ENCODE assay signal across 13 cellular contexts in genomic region chr20:3123542-3123941, GRCh38. TPM values are rescaled to one million over a fixed set of nuclear protein-coding genes. Genes with fewer than 3 reads are reported as not detected.
DNase-seq lines count a peak whose midpoint lies in the region; ATAC-seq and TF ChIP-seq lines count a peak whose summit lies in the region.
"Had no signal": no experiment of that assay in that cellular context is flagged by ENCODE, and none has a peak within 500 bp of the region (broad histone marks: within the 10 kb centered on the region; RNA-seq: fewer than 3 reads in every experiment).

No MANE protein-coding gene starts in this region.

- no peaks in the 10 kb centered on the region for H3K36me3 ChIP-seq in CD8-positive, alpha-beta memory T cell (ENCODE audit: insufficient read depth, low read length)
- peaks cover 5 to 48% (median 28%) of the 10 kb centered on the region in 3 donors for H3K36me3 ChIP-seq in tibial artery

- TF ChIP-seq CTCF in tibial artery (IDR thresholded peaks at IDR 0.05), result no peak

- peak overlapping the region in 7 of 8 donors; percentile 22 to 92 (median 78) for H3K27ac Mint-ChIP-seq in CD8-positive, alpha-beta memory T cell
- H3K27ac Mint-ChIP-seq in activated T-helper 2 cell treated with anti-CD3 and anti-CD28 coated beads, Interferon-gamma antibody, Interleukin-2, Interleukin-4, amounts not matched to agents 10 μg/mL and 5 μg/mL and 100 μg/mL, durations not matched to agents 14 hours and 24 hours and 36 hours, result peak overlapping the region; percentile 76
- peak overlapping the region; percentile 93 to 100 (median 99) for H3K27ac Mint-ChIP-seq in naive thymus-derived CD8-positive, alpha-beta T cell

- H3K9me3 Mint-ChIP-seq in CD8-positive, alpha-beta memory T cell, result peaks cover 0 to 2% (median 0%) of the 10 kb centered on the region in 5 donors
- peaks cover 10% of the 10 kb centered on the region for H3K9me3 Mint-ChIP-seq in activated T-helper 2 cell treated with anti-CD3 and anti-CD28 coated beads, Interferon-gamma antibody, Interleukin-2, Interleukin-4, amounts not matched to agents 10 μg/mL and 5 μg/mL and 100 μg/mL, durations not matched to agents 14 hours and 24 hours and 36 hours
- H3K9me3 Mint-ChIP-seq in naive thymus-derived CD8-positive, alpha-beta T cell, result peaks cover 0 to 5% (median 2%) of the 10 kb centered on the region in 9 donors

- ATAC-seq in naive thymus-derived CD8-positive, alpha-beta T cell, result no peak

- DNase-seq in CD8-positive, alpha-beta memory T cell, result no peak
- DNase-seq in NCI-H1417 (lab: John Stamatoyannopoulos, UW), result peak in 2 of 3 experiments; percentile 50 to 86
- no peak for DNase-seq in activated T-helper 2 cell treated with anti-CD3 and anti-CD28 coated beads, Interferon-gamma antibody, Interleukin-2, Interleukin-4, amounts not matched to agents 10 μg/mL and 5 μg/mL and 100 μg/mL, durations not matched to agents 14 hours and 24 hours and 36 hours (ENCODE audit: low spot score)
- no peak for DNase-seq in naive thymus-derived CD8-positive, alpha-beta T cell
- no peak for DNase-seq in tibial artery
- no peak for DNase-seq in stimulated activated CD4-positive, alpha-beta T cell treated with anti-CD3 and anti-CD28 coated beads, Interleukin-4, amount 100 ng/mL, for 4 hours
- DNase-seq in NCI-H774 (lab: John Stamatoyannopoulos, UW), result no peak
- DNase-seq: NCI-H446 treated with DMSO at 0.1 percent for 48 hours, RPMI8226 had no signal

- H3K36me3 Mint-ChIP-seq in CD8-positive, alpha-beta memory T cell, result peaks cover 3 to 44% (median 17%) of the 10 kb centered on the region in 3 donors
- H3K36me3 Mint-ChIP-seq in activated T-helper 2 cell treated with anti-CD3 and anti-CD28 coated beads, Interferon-gamma antibody, Interleukin-2, Interleukin-4, amounts not matched to agents 10 μg/mL and 5 μg/mL and 100 μg/mL, durations not matched to agents 14 hours and 24 hours and 36 hours (ENCODE audit: low read depth), result peaks cover 49% of the 10 kb centered on the region
- H3K36me3 Mint-ChIP-seq in naive thymus-derived CD8-positive, alpha-beta T cell, result peaks cover 4 to 16% (median 11%) of the 10 kb centered on the region in 3 donors

- POLR2A ChIA-PET in CD8-positive, alpha-beta memory T cell (lab: Charles Lee), result no interaction called here
- POLR2A ChIA-PET in naive thymus-derived CD8-positive, alpha-beta T cell (lab: Charles Lee), result interaction anchor here (1.5 to 4.3 kb wide), 4 partner anchors 22 to 52 kb away, joined by 5 to 25 read pairs (median 5); partner anchors contain the start of gene OXT

- H3K9me3 ChIP-seq in CD8-positive, alpha-beta memory T cell (ENCODE audit: low read length), result no peaks in the 10 kb centered on the region
- H3K9me3 ChIP-seq in tibial artery, result no peaks in the 10 kb centered on the region

- peak overlapping the region in 1 of 7 donors; percentile 17 for H3K4me3 Mint-ChIP-seq in CD8-positive, alpha-beta memory T cell
- no peak overlapping the region for H3K4me3 Mint-ChIP-seq in activated T-helper 2 cell treated with anti-CD3 and anti-CD28 coated beads, Interferon-gamma antibody, Interleukin-2, Interleukin-4, amounts not matched to agents 10 μg/mL and 5 μg/mL and 100 μg/mL, durations not matched to agents 14 hours and 24 hours and 36 hours (ENCODE audit: low read depth)
- peak overlapping the region in 5 of 10 donors; percentile 4 to 88 (median 44) for H3K4me3 Mint-ChIP-seq in naive thymus-derived CD8-positive, alpha-beta T cell

- H3K27me3 Mint-ChIP-seq in CD8-positive, alpha-beta memory T cell, result no peaks in the 10 kb centered on the region
- no peaks in the 10 kb centered on the region for H3K27me3 Mint-ChIP-seq in activated T-helper 2 cell treated with anti-CD3 and anti-CD28 coated beads, Interferon-gamma antibody, Interleukin-2, Interleukin-4, amounts not matched to agents 10 μg/mL and 5 μg/mL and 100 μg/mL, durations not matched to agents 14 hours and 24 hours and 36 hours (ENCODE audit: low read depth)
- H3K27me3 Mint-ChIP-seq in naive thymus-derived CD8-positive, alpha-beta T cell, result no peaks in the 10 kb centered on the region

- peaks cover 34% of the 10 kb centered on the region for H3K4me1 ChIP-seq in CD8-positive, alpha-beta memory T cell (ENCODE audit: insufficient read depth, low read length)
- H3K4me1 ChIP-seq in tibial artery, result peaks cover 0 to under 1% (median 0%) of the 10 kb centered on the region in 4 donors

- H3K27ac ChIP-seq in CD8-positive, alpha-beta memory T cell (ENCODE audit: low read depth, low read length), result no peak overlapping the region
- no peak overlapping the region for H3K27ac ChIP-seq in tibial artery

- no peak overlapping the region for H3K4me3 ChIP-seq in CD8-positive, alpha-beta memory T cell (ENCODE audit: low read length)
- H3K4me3 ChIP-seq in tibial artery, result no peak overlapping the region

- intact Hi-C loops in activated T-helper 2 cell treated with anti-CD3 and anti-CD28 coated beads, Interferon-gamma antibody, Interleukin-2, Interleukin-4, amounts not matched to agents 10 μg/mL and 5 μg/mL and 100 μg/mL, durations not matched to agents 14 hours and 24 hours and 36 hours (cut with micrococcal nuclease), result loop anchor here (5.0 kb wide), 1 partner anchor 34 kb away; the partner anchor contains the start of genes FASTKD5 and UBOX5
- intact Hi-C loops in tibial artery (cut with DNase I; ENCODE audit: low total_unique reads), result no loop called here

- H3K27me3 ChIP-seq in CD8-positive, alpha-beta memory T cell (ENCODE audit: insufficient read depth, low read length, poor library complexity, severe bottlenecking), result no peaks in the 10 kb centered on the region
- no peaks in the 10 kb centered on the region for H3K27me3 ChIP-seq in tibial artery

- CTCF ChIA-PET in CD8-positive, alpha-beta memory T cell (lab: Charles Lee), result interaction anchor here (1.4 kb wide), 1 partner anchor 8 kb away, joined by 4 read pairs; no protein-coding TSS in a partner anchor

- H3K4me1 Mint-ChIP-seq in CD8-positive, alpha-beta memory T cell, result peaks cover 25 to 35% (median 35%) of the 10 kb centered on the region in 3 donors
- peaks cover 22% of the 10 kb centered on the region for H3K4me1 Mint-ChIP-seq in activated T-helper 2 cell treated with anti-CD3 and anti-CD28 coated beads, Interferon-gamma antibody, Interleukin-2, Interleukin-4, amounts not matched to agents 10 μg/mL and 5 μg/mL and 100 μg/mL, durations not matched to agents 14 hours and 24 hours and 36 hours (ENCODE audit: low read depth)
- peaks cover 22 to 54% (median 37%) of the 10 kb centered on the region in 4 donors for H3K4me1 Mint-ChIP-seq in naive thymus-derived CD8-positive, alpha-beta T cell

RNA-seq across cellular contexts. Expression of gene FASTKD5, which starts 36.1 kb away (rescaled TPM):
- total RNA-seq in CD8-positive, alpha-beta memory T cell, result 10 to 100 TPM; 26.7 to 27.0 TPM
- 14.6 TPM for polyA plus RNA-seq in CD8-positive, alpha-beta memory T cell
- 23.1 and 24.6 TPM in 2 replicates for total RNA-seq in activated T-helper 2 cell treated with anti-CD3 and anti-CD28 coated beads, Interferon-gamma antibody, Interleukin-2, Interleukin-4, amounts not matched to agents 10 μg/mL and 5 μg/mL and 100 μg/mL, durations not matched to agents 14 hours and 24 hours and 36 hours
- total RNA-seq in naive thymus-derived CD8-positive, alpha-beta T cell, result 10 to 100 TPM; 37.1 to 38.0 TPM
- 10 to 100 TPM; 10.7 to 18.1 (median 17.5) TPM for polyA plus RNA-seq in naive thymus-derived CD8-positive, alpha-beta T cell

RNA-seq across cellular contexts. Expression of gene UBOX5, which starts 36.1 kb away (rescaled TPM):
- 1 to 10 TPM; 6.0 to 6.8 TPM for total RNA-seq in CD8-positive, alpha-beta memory T cell
- 7.5 TPM for polyA plus RNA-seq in CD8-positive, alpha-beta memory T cell
- total RNA-seq in activated T-helper 2 cell treated with anti-CD3 and anti-CD28 coated beads, Interferon-gamma antibody, Interleukin-2, Interleukin-4, amounts not matched to agents 10 μg/mL and 5 μg/mL and 100 μg/mL, durations not matched to agents 14 hours and 24 hours and 36 hours, result 6.7 and 7.6 TPM in 2 replicates
- 10 to 100 TPM; 15.7 to 15.8 TPM for total RNA-seq in naive thymus-derived CD8-positive, alpha-beta T cell
- polyA plus RNA-seq in naive thymus-derived CD8-positive, alpha-beta T cell, result 1 to 10 TPM; 4.5 to 8.6 (median 7.0) TPM

RNA-seq across cellular contexts. Expression of gene AVP, which starts 39.0 kb away (rescaled TPM):
- total RNA-seq in CD8-positive, alpha-beta memory T cell, result not detected
- not detected for polyA plus RNA-seq in CD8-positive, alpha-beta memory T cell
- total RNA-seq in activated T-helper 2 cell treated with anti-CD3 and anti-CD28 coated beads, Interferon-gamma antibody, Interleukin-2, Interleukin-4, amounts not matched to agents 10 μg/mL and 5 μg/mL and 100 μg/mL, durations not matched to agents 14 hours and 24 hours and 36 hours, result not detected in 2 replicates
- not detected for total RNA-seq in naive thymus-derived CD8-positive, alpha-beta T cell
- not detected for polyA plus RNA-seq in naive thymus-derived CD8-positive, alpha-beta T cell
- total RNA-seq: astrocyte, frontal cortex, HT1080, renal cortical epithelial cell had no signal

RNA-seq across cellular contexts. Expression of gene LZTS3, which starts 49.8 kb away (rescaled TPM):
- total RNA-seq in CD8-positive, alpha-beta memory T cell, result 1 to 10 TPM in 1 of 2 experiments, under 1 TPM in 1; 0.97 to 1.0 TPM
- 0.35 TPM for polyA plus RNA-seq in CD8-positive, alpha-beta memory T cell
- 0.64 and 0.66 TPM in 2 replicates for total RNA-seq in activated T-helper 2 cell treated with anti-CD3 and anti-CD28 coated beads, Interferon-gamma antibody, Interleukin-2, Interleukin-4, amounts not matched to agents 10 μg/mL and 5 μg/mL and 100 μg/mL, durations not matched to agents 14 hours and 24 hours and 36 hours
- total RNA-seq in naive thymus-derived CD8-positive, alpha-beta T cell, result 10 to 100 TPM; 25.5 to 26.6 TPM
- polyA plus RNA-seq in naive thymus-derived CD8-positive, alpha-beta T cell, result 1 to 10 TPM; 2.0 to 3.8 (median 3.7) TPM

RNA-seq across cellular contexts. Expression of gene OXT, which starts 52.1 kb away (rescaled TPM):
- total RNA-seq in CD8-positive, alpha-beta memory T cell, result under 1 TPM in 1 of 2 experiments, not detected in 1; 0.79 TPM
- polyA plus RNA-seq in CD8-positive, alpha-beta memory T cell, result 1.4 TPM
- total RNA-seq in activated T-helper 2 cell treated with anti-CD3 and anti-CD28 coated beads, Interferon-gamma antibody, Interleukin-2, Interleukin-4, amounts not matched to agents 10 μg/mL and 5 μg/mL and 100 μg/mL, durations not matched to agents 14 hours and 24 hours and 36 hours, result 0.55 TPM in 1 of 2 replicates, not detected in the other
- 1 to 10 TPM; 2.2 to 2.6 TPM for total RNA-seq in naive thymus-derived CD8-positive, alpha-beta T cell
- 1 to 10 TPM in 1 of 3 donors, under 1 TPM in 2; 0.53 to 2.2 (median 0.91) TPM for polyA plus RNA-seq in naive thymus-derived CD8-positive, alpha-beta T cell
- total RNA-seq: astrocyte, frontal cortex, HT1080, renal cortical epithelial cell had no signal

Comparison
In these comparisons a context has a peak if more than half of its experiments do, and no peak if none do; other contexts are left out.
1. DNase-seq: peak in NCI-H1417 (2 of 3); none in CD8-positive, alpha-beta memory T cell (0 of 5), activated T-helper 2 cell treated with anti-CD3 and anti-CD28 coated beads, Interferon-gamma antibody, Interleukin-2, Interleukin-4, amounts not matched to agents 10 μg/mL and 5 μg/mL and 100 μg/mL, durations not matched to agents 14 hours and 24 hours and 36 hours (single experiment), naive thymus-derived CD8-positive, alpha-beta T cell (0 of 10), tibial artery (0 of 2), stimulated activated CD4-positive, alpha-beta T cell treated with anti-CD3 and anti-CD28 coated beads, Interleukin-4, amount 100 ng/mL, for 4 hours (0 of 2) and NCI-H774 (single experiment).
2. Peak in every context shown above with its lines, with median percentiles within 50 percentile points of each other: H3K27ac Mint-ChIP-seq.